7 cellular contexts compared by ENCODE assay signal in genomic region chr1:1348420-1349255, GRCh38. TPM values are rescaled to one million over a fixed set of nuclear protein-coding genes. Genes with fewer than 3 reads are reported as not detected.
A peak's percentile ranks its signal among the peaks of the same experiment; 100 is the strongest.
DNase-seq lines count a peak whose midpoint lies in the region; ATAC-seq, FAIRE-seq and TF ChIP-seq lines count a peak whose summit lies in the region.

No MANE protein-coding gene starts in this region.

- peaks cover 5% of the 10 kb centered on the region for H3K27me3 ChIP-seq in rectal smooth muscle tissue (ENCODE audit: control insufficient read depth, insufficient read depth, low read length)

- peak overlapping the region; percentile 73 for H3K9ac ChIP-seq in rectal smooth muscle tissue (ENCODE audit: low read length)

- no peak for TF ChIP-seq CTCF in fibroblast of villous mesenchyme (IDR thresholded peaks at IDR 0.05; ENCODE audit: insufficient read depth, low read depth, low read length)

- H3K4me1 Mint-ChIP-seq in T-cell: peaks cover 26 to 37% (median 28%) of the 10 kb centered on the region in 3 donors

- FAIRE-seq in GM19239 (lab: Jason Lieb, UNC): peak; percentile 42

- H3K27ac Mint-ChIP-seq in T-cell: peak overlapping the region in 1 of 2 donors; percentile 28

- POLR2A ChIA-PET in T-cell (lab: Charles Lee): no interaction called here

- H3K36me3 ChIP-seq in rectal smooth muscle tissue (ENCODE audit: control insufficient read depth, insufficient read depth, low read length): no peaks in the 10 kb centered on the region

- ATAC-seq in HG02970 (IDR thresholded peaks at IDR 0.05; ENCODE audit: low FRiP score, unreplicated experiment): peak; percentile 34
- peak; percentile 37 to 52 (median 41) for ATAC-seq in T-cell (replicated peaks in 1 of 4)

- peak overlapping the region; percentile 71 for H3K4me3 ChIP-seq in fibroblast of villous mesenchyme (ENCODE audit: low read depth, low read length)
- H3K4me3 ChIP-seq in rectal smooth muscle tissue (ENCODE audit: low read length): peak overlapping the region; percentile 93

- DNase-seq in GM19239 (ENCODE audit: insufficient read length, low spot score) (no peak), T-cell (no peak), fibroblast of villous mesenchyme (ENCODE audit: low read depth) (peak; percentile 64), NCI-H2029 treated with DMSO at 0.1 percent for 48 hours (lab: John Stamatoyannopoulos, UW) (no peak), medulla oblongata (ENCODE audit: extremely low spot score) (no peak)

- H3K4me3 Mint-ChIP-seq in T-cell: peak overlapping the region; percentile 66 to 76 (median 73)

- H3K4me1 ChIP-seq in rectal smooth muscle tissue (ENCODE audit: control insufficient read depth, insufficient read depth, low read length): peaks cover 19% of the 10 kb centered on the region

- peaks cover 7 to 14% of the 10 kb centered on the region in 2 donors for H3K27me3 Mint-ChIP-seq in T-cell

- no peaks in the 10 kb centered on the region for H3K36me3 Mint-ChIP-seq in T-cell

- H3K27ac ChIP-seq in rectal smooth muscle tissue (ENCODE audit: low read depth, low read length): peak overlapping the region; percentile 55

- CTCF ChIA-PET in T-cell (lab: Charles Lee): interaction anchor here in 1 of 2 donors (1.0 to 1.3 kb wide), 2 partner anchors 22 to 27 kb away, joined by 3 to 4 read pairs; partner anchors contain the start of gene AURKAIP1

- H3K9me3 Mint-ChIP-seq in T-cell: no peaks in the 10 kb centered on the region

RNA-seq across cellular contexts. Expression of gene DVL1, which starts 0.6 kb away (rescaled TPM):
- total RNA-seq in T-cell (10 to 100 TPM; 43.6 to 70.4 (median 64.9) TPM), fibroblast of villous mesenchyme (69.5 and 70.9 TPM in 2 replicates)

RNA-seq across cellular contexts. Expression of gene MXRA8, which starts 9.7 kb away (rescaled TPM):
- total RNA-seq in T-cell (1 to 10 TPM in 4 of 5 donors, under 1 TPM in 1; 0.99 to 6.8 (median 1.9) TPM), fibroblast of villous mesenchyme (249 and 351 TPM in 2 replicates)

RNA-seq across cellular contexts. Expression of gene TAS1R3, which starts 17.6 kb away (rescaled TPM):
- total RNA-seq in T-cell: 1 to 10 TPM; 1.6 to 2.3 (median 2.1) TPM
- under 0.01 TPM in 2 replicates for total RNA-seq in fibroblast of villous mesenchyme

RNA-seq across cellular contexts. Expression of gene CPTP, which starts 24.0 kb away (rescaled TPM):
- 10 to 100 TPM; 15.8 to 35.8 (median 29.9) TPM for total RNA-seq in T-cell
- total RNA-seq in fibroblast of villous mesenchyme: 11.7 and 13.2 TPM in 2 replicates

RNA-seq across cellular contexts. Expression of gene INTS11, which starts 24.2 kb away (rescaled TPM):
- total RNA-seq in T-cell (100 to 1,000 TPM; 161 to 200 (median 182) TPM), fibroblast of villous mesenchyme (57.9 and 61.2 TPM in 2 replicates)

Comparison
In these comparisons a context has a peak if more than half of its experiments do, and no peak if none do; other contexts are left out.
1. RNA of gene MXRA8, which starts 9.7 kb away (total RNA-seq): 249 to 351 TPM in fibroblast of villous mesenchyme; 0.99 to 6.8 TPM in T-cell; every median in the first group is over 10 times any median in the second.